1 cellular context compared by ENCODE assay signal in genomic region chr17:44006581-44007345, GRCh38.
TF ChIP-seq lines count a peak whose summit lies in the region.

No MANE protein-coding gene starts in this region.

TF ChIP-seq in HEK293, 187 proteins besides CTCF, POLR2A, EP300 and RAD21 (continued from another document and continues in another):
- TF ChIP-seq ZNF639 (tag by site-specific recombination; IDR thresholded peaks at IDR 0.05) (no peak), ZNF623 (tag by site-specific recombination; IDR thresholded peaks at IDR 0.05) (no peak), ZNF514 (tag by site-specific recombination; IDR thresholded peaks at IDR 0.05) (no peak), PRDM10 (tag by site-specific recombination; IDR thresholded peaks at IDR 0.05) (peak; percentile 67), ZNF19 (tag by site-specific recombination; IDR thresholded peaks at IDR 0.05; ENCODE audit: low read depth) (no peak), ZNF2 (tag by site-specific recombination; IDR thresholded peaks at IDR 0.05) (no peak), ZNF830 (tag by site-specific recombination; IDR thresholded peaks at IDR 0.05; ENCODE audit: low read depth) (no peak), ZNF843 (tag by site-specific recombination; IDR thresholded peaks at IDR 0.05) (no peak), ZNF302 (tag by site-specific recombination; IDR thresholded peaks at IDR 0.05; ENCODE audit: low read depth) (no peak), ZNF350 (tag by site-specific recombination; IDR thresholded peaks at IDR 0.05) (no peak), ZNF174 (tag by site-specific recombination; IDR thresholded peaks at IDR 0.05) (no peak), ZBTB7A (tag by site-specific recombination; IDR thresholded peaks at IDR 0.05; ENCODE audit: low read depth) (no peak), ZNF146 (tag by site-specific recombination; IDR thresholded peaks at IDR 0.05) (0 out of 2 replicates have a peak, but pooled peaks have one; percentile 16), ZFP69B (tag by site-specific recombination; IDR thresholded peaks at IDR 0.05) (no peak; the same call in 1 of the 2 replicates), GFI1B (tag by site-specific recombination; IDR thresholded peaks at IDR 0.05) (peak; percentile 94), ZSCAN16 (tag by site-specific recombination; IDR thresholded peaks at IDR 0.05) (no peak), WT1 (tag by site-specific recombination; IDR thresholded peaks at IDR 0.05) (no peak; the same call in none of the 2 replicates), ZNF10 (tag by site-specific recombination; IDR thresholded peaks at IDR 0.05) (no peak), ZSCAN4 (tag by site-specific recombination; IDR thresholded peaks at IDR 0.05) (no peak), KLF9 (tag by site-specific recombination; IDR thresholded peaks at IDR 0.05; ENCODE audit: low read depth) (peak; percentile 98), ZNF341 (tag by site-specific recombination; IDR thresholded peaks at IDR 0.05; ENCODE audit: low read depth) (peak; percentile 92), ZNF133 (tag by site-specific recombination; IDR thresholded peaks at IDR 0.05) (no peak), ZBTB8A (tag by site-specific recombination; IDR thresholded peaks at IDR 0.05) (0 out of 2 replicates have a peak, but pooled peaks have one; percentile 20), ZNF529 (tag by site-specific recombination; IDR thresholded peaks at IDR 0.05; ENCODE audit: insufficient replicate concordance) (no peak), ZNF600 (tag by site-specific recombination; IDR thresholded peaks at IDR 0.05) (peak; percentile 81), ZNF175 (tag by site-specific recombination; IDR thresholded peaks at IDR 0.05) (no peak), SP2 (tag by site-specific recombination; IDR thresholded peaks at IDR 0.05) (peak; percentile 95), ZNF132 (tag by site-specific recombination; IDR thresholded peaks at IDR 0.05; ENCODE audit: borderline replicate concordance) (no peak), ZBTB48 (tag by site-specific recombination; IDR thresholded peaks at IDR 0.05) (no peak), YY1 (tag by site-specific recombination; IDR thresholded peaks at IDR 0.05) (peak; percentile 58; the same call in 1 of the 2 replicates), OSR2 (tag by site-specific recombination; IDR thresholded peaks at IDR 0.05) (peak; percentile 98), TCF7L2 (IDR thresholded peaks at IDR 0.05; ENCODE audit: borderline replicate concordance, low read depth, low read length) (peak; percentile 49), ZFP37 (tag by site-specific recombination; IDR thresholded peaks at IDR 0.05) (no peak), ZNF155 (tag by site-specific recombination; IDR thresholded peaks at IDR 0.05) (no peak), ZNF26 (tag by site-specific recombination; IDR thresholded peaks at IDR 0.05) (no peak), ZNF670 (tag by site-specific recombination; IDR thresholded peaks at IDR 0.05; ENCODE audit: low read depth) (no peak), ZNF248 (tag by site-specific recombination; IDR thresholded peaks at IDR 0.05) (no peak), ZIC2 (tag by site-specific recombination; IDR thresholded peaks at IDR 0.05) (peak; percentile 55; the same call in 1 of the 2 replicates), TSHZ1 (tag by site-specific recombination; IDR thresholded peaks at IDR 0.05; ENCODE audit: borderline replicate concordance) (no peak), MEIS1 (CRISPR knock-in tag; IDR thresholded peaks at IDR 0.05; ENCODE audit: borderline replicate concordance) (no peak), ZBTB10 (tag by site-specific recombination; IDR thresholded peaks at IDR 0.05) (no peak), IKZF3 (tag by site-specific recombination; IDR thresholded peaks at IDR 0.05) (peak; percentile 65; the same call in 1 of the 2 replicates), PATZ1 (tag by site-specific recombination; IDR thresholded peaks at IDR 0.05) (peak; percentile 98), ZNF169 (tag by site-specific recombination; IDR thresholded peaks at IDR 0.05) (no peak), ZNF624 (tag by site-specific recombination; IDR thresholded peaks at IDR 0.05) (no peak), ZNF837 (tag by site-specific recombination; IDR thresholded peaks at IDR 0.05) (no peak), MZF1 (tag by site-specific recombination; IDR thresholded peaks at IDR 0.05; ENCODE audit: borderline replicate concordance) (no peak), ZBTB17 (tag by site-specific recombination; IDR thresholded peaks at IDR 0.05) (peak; percentile 98), ZNF184 (tag by site-specific recombination; IDR thresholded peaks at IDR 0.05) (no peak), ZNF473 (tag by site-specific recombination; IDR thresholded peaks at IDR 0.05) (no peak), ZNF112 (tag by site-specific recombination; IDR thresholded peaks at IDR 0.05) (no peak), ZNF37A (tag by site-specific recombination; IDR thresholded peaks at IDR 0.05) (no peak)
